2 cellular contexts compared by ENCODE assay signal in genomic region chr1:224928906-224929305, GRCh38.
TF ChIP-seq lines count a peak whose summit lies in the region.

No MANE protein-coding gene starts in this region.

TF ChIP-seq in SK-N-SH, 30 proteins besides CTCF, POLR2A, EP300 and RAD21 (continued from another document):
- no peak for TF ChIP-seq REST (IDR thresholded peaks at IDR 0.05; ENCODE audit: low read depth, low read length)
- TF ChIP-seq POLR2AphosphoS5 (IDR thresholded peaks at IDR 0.05; ENCODE audit: low read depth, low read length): no peak
- TF ChIP-seq EZH2phosphoT487 (IDR thresholded peaks at IDR 0.05; ENCODE audit: borderline replicate concordance, low read depth): no peak
- TF ChIP-seq JUND (IDR thresholded peaks at IDR 0.05): no peak
- no peak for TF ChIP-seq RCOR1 (IDR thresholded peaks at IDR 0.05; ENCODE audit: low read length)
- TF ChIP-seq USF1 (IDR thresholded peaks at IDR 0.05; ENCODE audit: borderline replicate concordance, low read depth): no peak
- TF ChIP-seq SMC3 (IDR thresholded peaks at IDR 0.05; ENCODE audit: low read depth, low read length): no peak
- no peak for TF ChIP-seq TAF1 (IDR thresholded peaks at IDR 0.05; ENCODE audit: borderline replicate concordance, low read depth, low read length)
- no peak for TF ChIP-seq RXRA (IDR thresholded peaks at IDR 0.05; ENCODE audit: borderline replicate concordance, low read depth)
- no peak for TF ChIP-seq ZBTB33 (IDR thresholded peaks at IDR 0.05; ENCODE audit: borderline replicate concordance, low read depth)
- TF ChIP-seq GATA2 (CRISPR knock-in tag; IDR thresholded peaks at IDR 0.05): no peak
- TF ChIP-seq ELF1 (IDR thresholded peaks at IDR 0.05): no peak
- TF ChIP-seq YY1 (IDR thresholded peaks at IDR 0.05; ENCODE audit: low read depth): no peak
- TF ChIP-seq MEF2A (IDR thresholded peaks at IDR 0.05; ENCODE audit: borderline replicate concordance, low read depth): no peak
- no peak for TF ChIP-seq NFIC (IDR thresholded peaks at IDR 0.05; ENCODE audit: borderline replicate concordance)
- TF ChIP-seq FOXJ3 (CRISPR knock-in tag; IDR thresholded peaks at IDR 0.05): no peak

TF ChIP-seq in SK-N-SH treated with all-trans-retinoic acid at 6 μM for 48 hours, 23 proteins besides CTCF, POLR2A, EP300 and RAD21 (continued from another document):
- TF ChIP-seq POU6F1 (CRISPR knock-in tag; IDR thresholded peaks at IDR 0.05; ENCODE audit: borderline replicate concordance, low read depth): no peak
- TF ChIP-seq ZFP30 (CRISPR knock-in tag; IDR thresholded peaks at IDR 0.05): no peak
- TF ChIP-seq ZC3H10 (CRISPR knock-in tag; IDR thresholded peaks at IDR 0.05): no peak
- no peak for TF ChIP-seq ZFP3 (CRISPR knock-in tag; IDR thresholded peaks at IDR 0.05)
- no peak for TF ChIP-seq GLIS3 (CRISPR knock-in tag; IDR thresholded peaks at IDR 0.05)
- no peak for TF ChIP-seq PATZ1 (CRISPR knock-in tag; IDR thresholded peaks at IDR 0.05; ENCODE audit: borderline replicate concordance)
